In genomic region chr9:15936316-15936869, GRCh38 we compare ENCODE assay signal across 12 cellular contexts.
A peak's percentile ranks its signal among the peaks of the same experiment; 100 is the strongest.
DNase-seq lines count a peak whose midpoint lies in the region; ATAC-seq and TF ChIP-seq lines count a peak whose summit lies in the region.
"Had no signal": no experiment of that assay in that cellular context is flagged by ENCODE, and none has a peak within 500 bp of the region (broad histone marks: within the 10 kb centered on the region; RNA-seq: fewer than 3 reads in every experiment).

No MANE protein-coding gene starts in this region.

- no peaks in the 10 kb centered on the region for H3K9me3 ChIP-seq in neuronal stem cell (replicated peaks in 1 of 2; ENCODE audit: control insufficient read depth in 2 of 2, insufficient read depth in 1 of 2, low read depth in 1 of 2, low read length in 2 of 2)

- H3K4me3 Mint-ChIP-seq in stimulated activated memory B cell treated with anti-CD40 and anti-IgM and Interleukin-4, amounts not matched to agents 10 μg/mL and 1 μg/mL and 100 μg/mL, for 72 hours, result no peak overlapping the region
- H3K4me3 Mint-ChIP-seq: H9 had no signal

- peaks cover 0 to 2% of the 10 kb centered on the region in 2 donors for H3K4me1 ChIP-seq in neuronal stem cell (ENCODE audit: control insufficient read depth in 2 of 2, insufficient read depth in 1 of 2, low read depth in 1 of 2, low read length in 2 of 2)

- H3K27me3 ChIP-seq in brain microvascular endothelial cell (replicated peaks) (no peaks in the 10 kb centered on the region), neuronal stem cell (ENCODE audit: control insufficient read depth in 3 of 3, insufficient read depth in 3 of 3, low read depth in 1 of 3, low read length in 3 of 3) (no peaks in the 10 kb centered on the region)

- H3K27ac ChIP-seq in brain microvascular endothelial cell, result peak overlapping the region; percentile 1
- H3K27ac ChIP-seq in neuronal stem cell (replicated peaks; ENCODE audit: low read length), result no peak overlapping the region

- no peaks in the 10 kb centered on the region for H3K4me1 Mint-ChIP-seq in stimulated activated memory B cell treated with anti-CD40 and anti-IgM and Interleukin-4, amounts not matched to agents 10 μg/mL and 1 μg/mL and 100 μg/mL, for 72 hours

- no peak overlapping the region for H3K27ac Mint-ChIP-seq in stimulated activated memory B cell treated with anti-CD40 and anti-IgM and Interleukin-4, amounts not matched to agents 10 μg/mL and 1 μg/mL and 100 μg/mL, for 72 hours
- H3K27ac Mint-ChIP-seq in activated naive CD4-positive, alpha-beta T cell treated with anti-CD3 and anti-CD28 coated beads, Interleukin-2, amount 50 U/mL, for 72 hours, result no peak overlapping the region
- H3K27ac Mint-ChIP-seq: H9 had no signal

- H3K36me3 Mint-ChIP-seq in stimulated activated memory B cell treated with anti-CD40 and anti-IgM and Interleukin-4, amounts not matched to agents 10 μg/mL and 1 μg/mL and 100 μg/mL, for 72 hours, result no peaks in the 10 kb centered on the region
- peaks cover 0 to 13% of the 10 kb centered on the region in 2 donors for H3K36me3 Mint-ChIP-seq in activated naive CD4-positive, alpha-beta T cell treated with anti-CD3 and anti-CD28 coated beads, Interleukin-2, amount 50 U/mL, for 72 hours

- no peaks in the 10 kb centered on the region for H3K36me3 ChIP-seq in brain microvascular endothelial cell (replicated peaks)
- H3K36me3 ChIP-seq in neuronal stem cell (replicated peaks in 1 of 2; ENCODE audit: control insufficient read depth in 2 of 2, insufficient read depth in 2 of 2, low read length in 2 of 2), result no peaks in the 10 kb centered on the region

- no peak overlapping the region for H2BK5ac ChIP-seq in neuronal stem cell (ENCODE audit: low read length)

- DNase-seq in DMS153 treated with DMSO at 0.1 percent for 48 hours (lab: John Stamatoyannopoulos, UW; ENCODE audit: unreplicated experiment), result peak; percentile 64
- DNase-seq in NCI-H1436 treated with DMSO at 0.1 percent for 48 hours (lab: John Stamatoyannopoulos, UW), result peak; percentile 8
- DNase-seq in brain microvascular endothelial cell, result peak; percentile 47
- DNase-seq in neuronal stem cell (ENCODE audit: low spot score), result no peak
- DNase-seq in activated naive CD4-positive, alpha-beta T cell treated with anti-CD3 and anti-CD28 coated beads, Interleukin-2, amount 50 U/mL, for 72 hours (ENCODE audit: low spot score in 2 of 2), result no peak
- no peak for DNase-seq in 8988T
- DNase-seq: DND-41, H9, NCI-H146, SW 1271 had no signal

- peak overlapping the region; percentile 66 for H2AFZ ChIP-seq in neuronal stem cell (ENCODE audit: low read length)

- H3K79me1 ChIP-seq in neuronal stem cell (ENCODE audit: low read depth, low read length), result no peaks in the 10 kb centered on the region

- no peak overlapping the region for H2BK15ac ChIP-seq in neuronal stem cell (ENCODE audit: low read length)

- no peak for ATAC-seq in stimulated activated memory B cell treated with anti-CD40 and anti-IgM and Interleukin-4, amounts not matched to agents 10 μg/mL and 1 μg/mL and 100 μg/mL, for 72 hours
- no peak for ATAC-seq in activated naive CD4-positive, alpha-beta T cell treated with anti-CD3 and anti-CD28 coated beads, Interleukin-2, amount 50 U/mL, for 72 hours
- ATAC-seq in HG02973 (IDR thresholded peaks at IDR 0.05; ENCODE audit: unreplicated experiment), result no peak

- H4K91ac ChIP-seq in neuronal stem cell (ENCODE audit: low read depth, low read length, poor library complexity), result no peak overlapping the region

- no peak overlapping the region for H3K18ac ChIP-seq in neuronal stem cell (ENCODE audit: low read length)

- H3K14ac ChIP-seq in neuronal stem cell (ENCODE audit: low read length), result no peak overlapping the region

- in situ Hi-C loops in brain microvascular endothelial cell (cut with HindIII; ENCODE audit: low pct_ligation_motif_present, low sequenced_read_pairs), result no loop called here

- H2BK12ac ChIP-seq in neuronal stem cell (ENCODE audit: low read length), result no peak overlapping the region

- H4K8ac ChIP-seq in neuronal stem cell (ENCODE audit: low read depth, low read length), result no peak overlapping the region

- H3K23ac ChIP-seq in neuronal stem cell (ENCODE audit: low read depth, low read length, poor library complexity), result no peak overlapping the region

- H3K9me3 Mint-ChIP-seq in stimulated activated memory B cell treated with anti-CD40 and anti-IgM and Interleukin-4, amounts not matched to agents 10 μg/mL and 1 μg/mL and 100 μg/mL, for 72 hours, result no peaks in the 10 kb centered on the region
- H3K9me3 Mint-ChIP-seq in activated naive CD4-positive, alpha-beta T cell treated with anti-CD3 and anti-CD28 coated beads, Interleukin-2, amount 50 U/mL, for 72 hours, result peaks cover 9 to 10% of the 10 kb centered on the region in 2 donors

- H2BK120ac ChIP-seq in neuronal stem cell (ENCODE audit: low read depth, low read length), result no peak overlapping the region

- H3K4ac ChIP-seq in neuronal stem cell (ENCODE audit: low read length), result no peak overlapping the region

- no peak for TF ChIP-seq CTCF in brain microvascular endothelial cell (IDR thresholded peaks at IDR 0.05; ENCODE audit: low read depth, low read length, missing control alignments)

- H2AK5ac ChIP-seq in neuronal stem cell (ENCODE audit: low read depth, low read length), result no peak overlapping the region

- no peaks in the 10 kb centered on the region for H3K27me3 Mint-ChIP-seq in stimulated activated memory B cell treated with anti-CD40 and anti-IgM and Interleukin-4, amounts not matched to agents 10 μg/mL and 1 μg/mL and 100 μg/mL, for 72 hours

- WGBS in neuronal stem cell (ENCODE audit: extremely low coverage in 2 of 2, insufficient read length in 2 of 2, insufficient replicate concordance in 1 of 2), 2 donors, result no CpG with 5 or more reads among the region's 5 CpGs

- no peak overlapping the region for H3K9ac ChIP-seq in neuronal stem cell (ENCODE audit: low read depth, low read length, poor library complexity)

- no peak overlapping the region for H3K4me3 ChIP-seq in brain microvascular endothelial cell (ENCODE audit: low read depth, low read length)
- no peak overlapping the region for H3K4me3 ChIP-seq in neuronal stem cell (ENCODE audit: low read length in 2 of 2)

- no peak overlapping the region for H3K4me2 ChIP-seq in neuronal stem cell (ENCODE audit: insufficient read depth, low read length, poor library complexity, severe bottlenecking)

Comparison
In these comparisons a context has a peak if more than half of its experiments do, and no peak if none do; other contexts are left out.
1. DNase-seq: peak in DMS153 treated with DMSO at 0.1 percent for 48 hours (single experiment), NCI-H1436 treated with DMSO at 0.1 percent for 48 hours (single experiment) and brain microvascular endothelial cell (single experiment); none in neuronal stem cell (single experiment), activated naive CD4-positive, alpha-beta T cell treated with anti-CD3 and anti-CD28 coated beads, Interleukin-2, amount 50 U/mL, for 72 hours (0 of 2) and 8988T (single experiment).